In the genomic region with DNA sequence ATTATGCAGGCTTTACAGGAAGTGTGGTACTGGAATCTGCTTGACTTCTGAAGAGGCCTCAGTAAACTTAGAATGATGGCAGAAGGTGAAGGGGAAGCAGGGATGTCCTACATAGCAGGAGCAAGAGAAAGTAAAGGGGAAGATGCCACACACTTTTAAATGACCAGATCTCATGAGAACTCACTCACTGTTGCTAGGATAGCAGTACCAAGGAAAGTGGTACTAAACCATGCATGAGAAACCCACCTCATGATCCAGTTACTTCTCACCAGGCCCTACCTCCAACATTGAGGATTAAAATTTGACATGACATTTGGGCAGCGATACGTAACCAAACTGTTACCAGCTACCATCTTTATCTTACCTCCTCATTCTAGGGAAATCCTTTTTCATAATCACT, we compare ENCODE assay signal across 1 cellular context.
TF ChIP-seq lines count a peak whose summit lies in the region.

No MANE protein-coding gene starts in this region.

TF ChIP-seq in GM12891, 5 proteins besides CTCF, POLR2A, EP300 and RAD21:
- no peak for TF ChIP-seq POU2F2 (IDR thresholded peaks at IDR 0.05; ENCODE audit: low read depth, low read length)
- TF ChIP-seq POLR2AphosphoS5 (IDR thresholded peaks at IDR 0.05; ENCODE audit: low read depth, low read length), result no peak
- no peak for TF ChIP-seq PAX5 (IDR thresholded peaks at IDR 0.05; ENCODE audit: insufficient read depth, low read length, severe bottlenecking)
- TF ChIP-seq SPI1 (IDR thresholded peaks at IDR 0.05; ENCODE audit: low read depth, low read length), result no peak
- TF ChIP-seq TAF1 (IDR thresholded peaks at IDR 0.05; ENCODE audit: low read depth, low read length), result no peak
